In genomic region chr1:37184789-37185188, GRCh38 we compare ENCODE assay signal across 7 cellular contexts.
"Had no signal": no experiment of that assay in that cellular context is flagged by ENCODE, and none has a peak within 500 bp of the region (broad histone marks: within the 10 kb centered on the region; RNA-seq: fewer than 3 reads in every experiment).

No MANE protein-coding gene starts in this region.

- H3K27ac ChIP-seq: HL-60, KMS-11 had no signal

- DNase-seq: IMR-90, KBM-7, KG1 had no signal

- H3K4me2 ChIP-seq: KMS-11 had no signal

- H3K9ac ChIP-seq: KMS-11 had no signal

- ATAC-seq: HepG2 had no signal

- FAIRE-seq: HepG2, HTR-8/SVneo had no signal
